ENCODE assay signal across 8 cellular contexts in the genomic region with DNA sequence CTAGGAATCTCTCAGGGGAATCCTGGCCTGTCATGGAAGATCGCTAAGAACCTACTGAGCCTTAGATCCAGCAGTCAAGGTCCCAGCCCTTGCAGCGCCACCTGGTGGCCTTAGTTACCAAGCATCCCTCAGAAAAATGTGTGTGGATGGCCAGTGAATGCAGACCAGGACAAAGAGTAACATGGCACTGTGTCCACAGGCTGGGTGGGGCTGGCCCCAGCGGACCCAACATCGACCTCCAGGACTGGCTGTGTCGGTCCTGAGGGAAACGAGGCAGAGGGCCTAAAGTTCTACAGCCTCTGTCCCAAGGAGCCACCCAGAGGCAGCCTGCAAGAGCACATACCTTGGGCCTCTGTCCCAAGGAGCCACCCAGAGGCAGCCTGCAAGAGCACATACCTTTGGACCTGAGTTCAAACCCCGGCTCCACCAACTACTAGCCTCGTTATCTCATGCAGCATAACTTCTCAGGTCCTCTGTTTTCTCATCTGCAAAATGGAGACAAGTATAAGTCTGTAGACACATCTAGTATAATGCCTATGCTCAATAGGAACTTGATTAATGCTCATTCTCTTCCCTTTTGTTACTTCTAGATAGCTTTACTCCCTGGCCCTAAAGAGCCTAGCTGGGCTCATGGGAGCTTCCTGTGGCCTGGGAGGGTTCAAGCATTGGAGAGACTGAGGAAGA. TPM values are rescaled to one million over a fixed set of nuclear protein-coding genes. Genes with fewer than 3 reads are reported as not detected.
A peak's percentile ranks its signal among the peaks of the same experiment; 100 is the strongest.
DNase-seq lines count a peak whose midpoint lies in the region; ATAC-seq, FAIRE-seq and TF ChIP-seq lines count a peak whose summit lies in the region.

No MANE protein-coding gene starts in this region.

- H3K4me3 Mint-ChIP-seq in WTC11, result no peak overlapping the region

- no peak for FAIRE-seq in bronchial epithelial cell (lab: Jason Lieb, UNC)
- FAIRE-seq in kidney (lab: Jason Lieb, UNC), result no peak

- H3K4me1 ChIP-seq in kidney (ENCODE audit: control insufficient read depth in 1 of 2, insufficient read depth in 1 of 2, low read depth in 1 of 2, low read length in 2 of 2), result peaks cover 2 to 13% of the 10 kb centered on the region in 2 donors

- H3K27ac Mint-ChIP-seq in WTC11, result no peak overlapping the region

- H3K9me3 Mint-ChIP-seq in WTC11, result no peaks in the 10 kb centered on the region

- peaks cover 1% of the 10 kb centered on the region for H3K27me3 ChIP-seq in bronchial epithelial cell (ENCODE audit: control insufficient read depth, insufficient read depth, low read length)

- peak; percentile 40 for ATAC-seq in GM19455 (IDR thresholded peaks at IDR 0.05; ENCODE audit: unreplicated experiment)
- peak; percentile 93 for ATAC-seq in WTC11
- no peak for ATAC-seq in HG02852 (IDR thresholded peaks at IDR 0.05; ENCODE audit: unreplicated experiment)

- intact Hi-C loops in kidney (cut with DNase I), result loop anchor here (10.0 kb wide), 1 partner anchor 136 kb away; no protein-coding TSS in a partner anchor

- CTCF ChIA-PET in WTC11 (lab: Charles Lee), result interaction anchor here (0.6 to 1.8 kb wide), 7 partner anchors 12 to 281 kb away, joined by 3 to 9 read pairs (median 4); partner anchors contain the start of gene DAPK2

- no peaks in the 10 kb centered on the region for H3K9me3 ChIP-seq in kidney (ENCODE audit: control insufficient read depth in 1 of 2, low read length in 2 of 2)

- POLR2A ChIA-PET in WTC11 (lab: Charles Lee), result no interaction called here

- no peaks in the 10 kb centered on the region for H3K36me3 ChIP-seq in bronchial epithelial cell (ENCODE audit: control insufficient read depth, insufficient read depth, low read length)
- H3K36me3 ChIP-seq in kidney (ENCODE audit: control insufficient read depth in 1 of 2, insufficient read depth in 2 of 2, low read length in 2 of 2), result no peaks in the 10 kb centered on the region

- H3K36me3 Mint-ChIP-seq in WTC11, result no peaks in the 10 kb centered on the region

- no peak overlapping the region for H3K27ac ChIP-seq in kidney (ENCODE audit: low read depth in 2 of 2, low read length in 2 of 2)

- DNase-seq in A172 (ENCODE audit: low spot score) (peak; percentile 72), NCI-H2171 treated with DMSO at 0.1 percent for 48 hours (lab: John Stamatoyannopoulos, UW) (peak; percentile 64), WTC11 (ENCODE audit: low spot score) (peak; percentile 90), bronchial epithelial cell (ENCODE audit: low read depth) (peak; percentile 55), kidney (peak; percentile 82)
- DNase-seq in stimulated activated CD4-positive, alpha-beta T cell treated with anti-CD3 and anti-CD28 coated beads, Interleukin-1b, Interleukin-23, amount 100 ng/mL, for 48 hours, result peak; percentile 75

- no peaks in the 10 kb centered on the region for H3K27me3 Mint-ChIP-seq in WTC11 (ENCODE audit: low read depth)

- H3K4me3 ChIP-seq in bronchial epithelial cell (ENCODE audit: low read depth, low read length) (no peak overlapping the region), kidney (ENCODE audit: low read length in 2 of 2) (no peak overlapping the region)

- TF ChIP-seq CTCF in WTC11 (IDR thresholded peaks at IDR 0.05), result peak; percentile 84
- peak; percentile 79 for TF ChIP-seq CTCF in bronchial epithelial cell (IDR thresholded peaks at IDR 0.05; ENCODE audit: insufficient read depth, low read length, severe bottlenecking)
- TF ChIP-seq CTCF in kidney (IDR thresholded peaks at IDR 0.05; ENCODE audit: borderline replicate concordance, extremely low read depth, insufficient read depth), result peak; percentile 83

- H3K9ac ChIP-seq in kidney (ENCODE audit: low read length in 2 of 2), result no peak overlapping the region

- H3K4me1 Mint-ChIP-seq in WTC11, result peaks cover 8% of the 10 kb centered on the region; the same call in 1 of the 2 replicates

TF ChIP-seq in WTC11, 78 proteins besides CTCF, POLR2A, EP300 and RAD21 (continues in another document):
- TF ChIP-seq ELF4 (CRISPR knock-in tag; IDR thresholded peaks at IDR 0.05; ENCODE audit: low read depth) (no peak), ESRRA (CRISPR knock-in tag; IDR thresholded peaks at IDR 0.05; ENCODE audit: borderline replicate concordance) (no peak), E2F5 (CRISPR knock-in tag; IDR thresholded peaks at IDR 0.05) (no peak), ZNF671 (CRISPR knock-in tag; IDR thresholded peaks at IDR 0.05) (no peak), RORB (CRISPR knock-in tag; IDR thresholded peaks at IDR 0.05) (no peak), TEAD1 (CRISPR knock-in tag; IDR thresholded peaks at IDR 0.05) (0 out of 2 replicates have a peak, but pooled peaks have one; percentile 18)
- TF ChIP-seq, protein P1, sequence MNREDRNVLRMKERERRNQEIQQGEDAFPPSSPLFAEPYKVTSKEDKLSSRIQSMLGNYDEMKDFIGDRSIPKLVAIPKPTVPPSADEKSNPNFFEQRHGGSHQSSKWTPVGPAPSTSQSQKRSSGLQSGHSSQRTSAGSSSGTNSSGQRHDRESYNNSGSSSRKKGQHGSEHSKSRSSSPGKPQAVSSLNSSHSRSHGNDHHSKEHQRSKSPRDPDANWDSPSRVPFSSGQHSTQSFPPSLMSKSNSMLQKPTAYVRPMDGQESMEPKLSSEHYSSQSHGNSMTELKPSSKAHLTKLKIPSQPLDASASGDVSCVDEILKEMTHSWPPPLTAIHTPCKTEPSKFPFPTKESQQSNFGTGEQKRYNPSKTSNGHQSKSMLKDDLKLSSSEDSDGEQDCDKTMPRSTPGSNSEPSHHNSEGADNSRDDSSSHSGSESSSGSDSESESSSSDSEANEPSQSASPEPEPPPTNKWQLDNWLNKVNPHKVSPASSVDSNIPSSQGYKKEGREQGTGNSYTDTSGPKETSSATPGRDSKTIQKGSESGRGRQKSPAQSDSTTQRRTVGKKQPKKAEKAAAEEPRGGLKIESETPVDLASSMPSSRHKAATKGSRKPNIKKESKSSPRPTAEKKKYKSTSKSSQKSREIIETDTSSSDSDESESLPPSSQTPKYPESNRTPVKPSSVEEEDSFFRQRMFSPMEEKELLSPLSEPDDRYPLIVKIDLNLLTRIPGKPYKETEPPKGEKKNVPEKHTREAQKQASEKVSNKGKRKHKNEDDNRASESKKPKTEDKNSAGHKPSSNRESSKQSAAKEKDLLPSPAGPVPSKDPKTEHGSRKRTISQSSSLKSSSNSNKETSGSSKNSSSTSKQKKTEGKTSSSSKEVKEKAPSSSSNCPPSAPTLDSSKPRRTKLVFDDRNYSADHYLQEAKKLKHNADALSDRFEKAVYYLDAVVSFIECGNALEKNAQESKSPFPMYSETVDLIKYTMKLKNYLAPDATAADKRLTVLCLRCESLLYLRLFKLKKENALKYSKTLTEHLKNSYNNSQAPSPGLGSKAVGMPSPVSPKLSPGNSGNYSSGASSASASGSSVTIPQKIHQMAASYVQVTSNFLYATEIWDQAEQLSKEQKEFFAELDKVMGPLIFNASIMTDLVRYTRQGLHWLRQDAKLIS (CRISPR knock-in tag; IDR thresholded peaks at IDR 0.05; ENCODE audit: borderline replicate concordance), result no peak
- TF ChIP-seq, protein P2, sequence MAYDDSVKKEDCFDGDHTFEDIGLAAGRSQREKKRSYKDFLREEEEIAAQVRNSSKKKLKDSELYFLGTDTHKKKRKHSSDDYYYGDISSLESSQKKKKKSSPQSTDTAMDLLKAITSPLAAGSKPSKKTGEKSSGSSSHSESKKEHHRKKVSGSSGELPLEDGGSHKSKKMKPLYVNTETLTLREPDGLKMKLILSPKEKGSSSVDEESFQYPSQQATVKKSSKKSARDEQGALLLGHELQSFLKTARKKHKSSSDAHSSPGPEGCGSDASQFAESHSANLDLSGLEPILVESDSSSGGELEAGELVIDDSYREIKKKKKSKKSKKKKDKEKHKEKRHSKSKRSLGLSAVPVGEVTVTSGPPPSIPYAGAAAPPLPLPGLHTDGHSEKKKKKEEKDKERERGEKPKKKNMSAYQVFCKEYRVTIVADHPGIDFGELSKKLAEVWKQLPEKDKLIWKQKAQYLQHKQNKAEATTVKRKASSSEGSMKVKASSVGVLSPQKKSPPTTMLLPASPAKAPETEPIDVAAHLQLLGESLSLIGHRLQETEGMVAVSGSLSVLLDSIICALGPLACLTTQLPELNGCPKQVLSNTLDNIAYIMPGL (CRISPR knock-in tag; IDR thresholded peaks at IDR 0.05), result 0 out of 2 replicates have a peak, but pooled peaks have one; percentile 38
- TF ChIP-seq, protein P3, sequence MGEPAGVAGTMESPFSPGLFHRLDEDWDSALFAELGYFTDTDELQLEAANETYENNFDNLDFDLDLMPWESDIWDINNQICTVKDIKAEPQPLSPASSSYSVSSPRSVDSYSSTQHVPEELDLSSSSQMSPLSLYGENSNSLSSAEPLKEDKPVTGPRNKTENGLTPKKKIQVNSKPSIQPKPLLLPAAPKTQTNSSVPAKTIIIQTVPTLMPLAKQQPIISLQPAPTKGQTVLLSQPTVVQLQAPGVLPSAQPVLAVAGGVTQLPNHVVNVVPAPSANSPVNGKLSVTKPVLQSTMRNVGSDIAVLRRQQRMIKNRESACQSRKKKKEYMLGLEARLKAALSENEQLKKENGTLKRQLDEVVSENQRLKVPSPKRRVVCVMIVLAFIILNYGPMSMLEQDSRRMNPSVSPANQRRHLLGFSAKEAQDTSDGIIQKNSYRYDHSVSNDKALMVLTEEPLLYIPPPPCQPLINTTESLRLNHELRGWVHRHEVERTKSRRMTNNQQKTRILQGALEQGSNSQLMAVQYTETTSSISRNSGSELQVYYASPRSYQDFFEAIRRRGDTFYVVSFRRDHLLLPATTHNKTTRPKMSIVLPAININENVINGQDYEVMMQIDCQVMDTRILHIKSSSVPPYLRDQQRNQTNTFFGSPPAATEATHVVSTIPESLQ (CRISPR knock-in tag; IDR thresholded peaks at IDR 0.05), result no peak

RNA-seq across cellular contexts. Expression of gene HERC1, which starts 57.5 kb away (rescaled TPM):
- 24.8 and 25.2 TPM in 2 replicates for total RNA-seq in A172 (2014; rRNA removed; shearing (Covaris generic))
- 36.2 to 47.8 TPM (median 42.6 TPM) in 3 replicates for total RNA-seq in WTC11 (2021)
- total RNA-seq in bronchial epithelial cell, result 38.2 and 53.1 TPM in 2 replicates
- total RNA-seq in kidney, result 77.3 TPM
- polyA plus RNA-seq in kidney (ENCODE audit: insufficient read depth, low read depth, low replicate concordance), result 19.1 TPM
